Comparison of ENCODE assay signal across 24 cellular contexts in the genomic region with DNA sequence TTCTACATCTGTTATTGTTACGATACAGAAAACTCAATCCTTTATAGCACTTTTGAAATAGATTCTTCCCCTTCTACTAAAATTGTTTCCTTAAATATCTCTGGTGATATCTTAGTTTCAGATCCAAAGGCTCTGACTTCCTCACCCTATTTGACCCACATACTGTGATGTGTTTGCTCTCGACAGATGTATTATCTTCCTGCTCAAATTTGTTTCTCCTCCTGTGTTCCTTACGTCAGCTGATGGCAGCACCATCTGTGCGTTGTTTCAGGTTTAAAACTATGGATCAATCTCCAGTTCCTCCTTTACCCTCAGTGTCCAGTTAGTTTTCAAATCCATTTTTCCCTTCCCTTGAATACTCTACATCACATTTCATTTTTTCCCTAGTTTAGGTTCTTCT.
"Had no signal": no experiment of that assay in that cellular context is flagged by ENCODE, and none has a peak within 500 bp of the region (broad histone marks: within the 10 kb centered on the region; RNA-seq: fewer than 3 reads in every experiment).

No MANE protein-coding gene starts in this region.

- H3K27me3 ChIP-seq: ascending aorta, ovary, sigmoid colon, tibial nerve had no signal

- DNase-seq: activated CD4-positive, alpha-beta memory T cell treated with anti-CD3 and anti-CD28 coated beads for 36 hours; activated CD4-positive, alpha-beta T cell treated with anti-CD3 and anti-CD28 coated beads, Interleukin-2, amount 10 ng/mL, durations not matched to agents 24 days and 14 days; activated CD4-positive, CD25-positive, alpha-beta regulatory T cell treated with anti-CD3 and anti-CD28 coated beads, Interleukin-2, amount 50 U/mL, for 72 hours; activated CD8-positive, alpha-beta memory T cell treated with anti-CD3 and anti-CD28 coated beads, Interleukin-2, amount 50 U/mL, for 4 hours; activated gamma-delta T cell; activated naive CD4-positive, alpha-beta T cell treated with anti-CD3 and anti-CD28 coated beads, Interleukin-2, amount 10 ng/mL, durations not matched to agents 7 days and 5 days; activated naive CD8-positive, alpha-beta T cell treated with anti-CD3 and anti-CD28 coated beads, Interleukin-2, amount 10 ng/mL, durations not matched to agents 7 days and 5 days; activated T-cell treated with anti-CD3 and anti-CD28 coated beads, Interleukin-2, amount 50 U/mL, for 1 hour; effector CD4-positive, alpha-beta T cell; left cardiac atrium; naive B cell; nephron progenitor cell; ovary; sigmoid colon; small intestine; stimulated activated CD4-positive, alpha-beta T cell treated with anti-CD3 and anti-CD28 coated beads, Interleukin-1b, Interleukin-23, amount 100 ng/mL, for 48 hours; stimulated activated CD4-positive, alpha-beta T cell treated with anti-CD3 and anti-CD28 coated beads, Interleukin-4, amount 100 ng/mL, for 4 hours; stimulated activated CD8-positive, alpha-beta memory T cell treated with anti-CD3 and anti-CD28 coated beads, Interleukin-4, amount 100 ng/mL, for 48 hours; stimulated activated naive CD8-positive, alpha-beta T cell treated with anti-CD3 and anti-CD28 coated beads, Interleukin-15, amount 100 ng/mL, for 72 hours; T-helper 9 cell had no signal

- H3K27ac ChIP-seq: ascending aorta, epithelial cell of prostate, ovary, tibial nerve had no signal

- H3K4me1 ChIP-seq: ascending aorta, tibial nerve had no signal

- H3K9me3 ChIP-seq: ascending aorta, ovary, sigmoid colon had no signal

- H3K4me3 ChIP-seq: ascending aorta, ovary, sigmoid colon, tibial nerve had no signal

- H3K36me3 ChIP-seq: ascending aorta, ovary, sigmoid colon, tibial nerve had no signal

- ATAC-seq: stimulated activated memory B cell treated with anti-CD40 and anti-IgM and Interleukin-4, amounts not matched to agents 10 μg/mL and 1 μg/mL and 100 μg/mL, for 72 hours; stimulated activated naive CD8-positive, alpha-beta T cell treated with anti-CD3 and anti-CD28 coated beads, Interleukin-15, amount 100 ng/mL, for 72 hours had no signal
